ENCODE assay signal across 30 cellular contexts in the genomic region with DNA sequence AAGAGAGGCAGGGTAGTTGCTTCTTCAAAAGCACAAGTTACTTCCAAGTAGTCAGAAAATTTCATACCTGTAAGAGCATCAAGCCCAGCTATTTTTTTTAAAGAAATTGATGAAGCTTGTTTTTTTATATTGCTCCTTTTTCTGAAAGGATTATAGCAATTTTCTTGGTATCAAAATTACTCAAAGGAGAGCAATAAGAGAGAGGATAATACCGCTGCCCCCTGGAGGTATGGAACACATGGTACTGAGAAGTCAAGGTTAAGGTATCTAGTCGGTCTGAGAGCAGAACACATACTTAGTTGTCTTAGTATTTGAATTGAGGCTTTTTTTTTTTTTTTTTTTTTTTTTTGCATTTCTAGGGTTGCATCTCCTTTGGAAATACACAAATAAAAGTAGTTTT. TPM values are rescaled to one million over a fixed set of nuclear protein-coding genes. Genes with fewer than 3 reads are reported as not detected.
DNase-seq lines count a peak whose midpoint lies in the region; ATAC-seq, FAIRE-seq and TF ChIP-seq lines count a peak whose summit lies in the region.
"Had no signal": no experiment of that assay in that cellular context is flagged by ENCODE, and none has a peak within 500 bp of the region (broad histone marks: within the 10 kb centered on the region; RNA-seq: fewer than 3 reads in every experiment).

No MANE protein-coding gene starts in this region.

- ATAC-seq in WTC11 (peak; percentile 85), SK-N-SH treated with all-trans-retinoic acid at 6 μM for 48 hours (no peak), omental fat pad (ENCODE audit: low FRiP score) (no peak)
- ATAC-seq: activated T-cell treated with anti-CD3 and anti-CD28 coated beads, Interleukin-2, amount 50 U/mL, for 72 hours; body of pancreas; lower lobe of right lung; naive thymus-derived CD8-positive, alpha-beta T cell; psoas muscle; stimulated activated memory B cell treated with anti-CD40 and anti-IgM and Interleukin-4, amounts not matched to agents 10 μg/mL and 1 μg/mL and 100 μg/mL, for 72 hours had no signal

- no peak overlapping the region for H3K4me3 Mint-ChIP-seq in WTC11
- H3K4me3 Mint-ChIP-seq: activated T-cell treated with anti-CD3 and anti-CD28 coated beads, Interleukin-2, amount 50 U/mL, for 72 hours; CD4-positive, CD25-positive, alpha-beta regulatory T cell; IgD-negative memory B cell; naive thymus-derived CD8-positive, alpha-beta T cell; stimulated activated memory B cell treated with anti-CD40 and anti-IgM and Interleukin-4, amounts not matched to agents 10 μg/mL and 1 μg/mL and 100 μg/mL, for 72 hours had no signal

- H3K27me3 Mint-ChIP-seq in WTC11 (ENCODE audit: low read depth), result no peaks in the 10 kb centered on the region
- H3K27me3 Mint-ChIP-seq: CD4-positive, CD25-positive, alpha-beta regulatory T cell; stimulated activated memory B cell treated with anti-CD40 and anti-IgM and Interleukin-4, amounts not matched to agents 10 μg/mL and 1 μg/mL and 100 μg/mL, for 72 hours had no signal

- peaks cover 24% of the 10 kb centered on the region for H3K4me1 Mint-ChIP-seq in WTC11
- H3K4me1 Mint-ChIP-seq: CD4-positive, CD25-positive, alpha-beta regulatory T cell; IgD-negative memory B cell; naive thymus-derived CD8-positive, alpha-beta T cell; stimulated activated memory B cell treated with anti-CD40 and anti-IgM and Interleukin-4, amounts not matched to agents 10 μg/mL and 1 μg/mL and 100 μg/mL, for 72 hours had no signal

- TF ChIP-seq CTCF in WTC11 (IDR thresholded peaks at IDR 0.05) (no peak), D721Med (IDR thresholded peaks at IDR 0.05; ENCODE audit: insufficient read depth, missing control alignments) (no peak), omental fat pad (IDR thresholded peaks at IDR 0.05) (no peak)

- H3K4me3 ChIP-seq in H7 (ENCODE audit: insufficient read depth, low read depth, low read length), result no peak overlapping the region
- H3K4me3 ChIP-seq: body of pancreas, GM23248, lower lobe of right lung, psoas muscle, SJCRH30, suprapubic skin had no signal

- CTCF ChIA-PET in WTC11 (lab: Charles Lee), result interaction anchor here (0.7 to 1.2 kb wide), 6 partner anchors 22 to 1276 kb away, joined by 3 to 6 read pairs (median 3); no protein-coding TSS in a partner anchor

- no peak for FAIRE-seq in D721Med (lab: Jason Lieb, UNC)
- FAIRE-seq: endothelial cell of umbilical vein, kidney had no signal

- peaks cover 4% of the 10 kb centered on the region; the same call in 1 of the 2 replicates for H3K9me3 Mint-ChIP-seq in WTC11
- H3K9me3 Mint-ChIP-seq: activated T-cell treated with anti-CD3 and anti-CD28 coated beads, Interleukin-2, amount 50 U/mL, for 72 hours; IgD-negative memory B cell; naive thymus-derived CD8-positive, alpha-beta T cell; stimulated activated memory B cell treated with anti-CD40 and anti-IgM and Interleukin-4, amounts not matched to agents 10 μg/mL and 1 μg/mL and 100 μg/mL, for 72 hours had no signal

- H3K36me3 ChIP-seq in H7 (replicated peaks; ENCODE audit: control insufficient read depth, insufficient read depth, low read length), result no peaks in the 10 kb centered on the region
- H3K36me3 ChIP-seq: SJCRH30, suprapubic skin had no signal

- DNase-seq in DMS53 (lab: John Stamatoyannopoulos, UW) (peak; percentile 23), DMS53 treated with DMSO at 0.1 percent for 48 hours (lab: John Stamatoyannopoulos, UW; ENCODE audit: unreplicated experiment) (no peak), H7 (peak; percentile 19), WTC11 (ENCODE audit: low spot score) (no peak), iPS-NIHi7 (ENCODE audit: extremely low spot score) (peak; percentile 26), D721Med (ENCODE audit: insufficient read length, low spot score) (no peak), omental fat pad (ENCODE audit: low spot score) (no peak)
- DNase-seq: 8988T; activated naive CD4-positive, alpha-beta T cell; body of pancreas; GM23248; kidney; lower lobe of right lung; naive thymus-derived CD8-positive, alpha-beta T cell; NCI-H1092; NCI-H1694 treated with DMSO at 0.1 percent for 48 hours; NCI-H2171; NCI-H510A; nucleus accumbens; psoas muscle; RPMI8226; SJCRH30 had no signal

- H3K27ac Mint-ChIP-seq in WTC11, result no peak overlapping the region
- H3K27ac Mint-ChIP-seq: activated T-cell treated with anti-CD3 and anti-CD28 coated beads, Interleukin-2, amount 50 U/mL, for 72 hours; CD4-positive, CD25-positive, alpha-beta regulatory T cell; IgD-negative memory B cell; naive thymus-derived CD8-positive, alpha-beta T cell; stimulated activated memory B cell treated with anti-CD40 and anti-IgM and Interleukin-4, amounts not matched to agents 10 μg/mL and 1 μg/mL and 100 μg/mL, for 72 hours had no signal

- POLR2A ChIA-PET in WTC11 (lab: Charles Lee), result no interaction called here

- no peaks in the 10 kb centered on the region for H3K27me3 ChIP-seq in H7 (ENCODE audit: control insufficient read depth, insufficient read depth, low read length)
- H3K27me3 ChIP-seq: body of pancreas, SJCRH30, suprapubic skin had no signal

- H3K36me3 Mint-ChIP-seq in WTC11, result no peaks in the 10 kb centered on the region
- H3K36me3 Mint-ChIP-seq: CD4-positive, CD25-positive, alpha-beta regulatory T cell; IgD-negative memory B cell; naive thymus-derived CD8-positive, alpha-beta T cell; stimulated activated memory B cell treated with anti-CD40 and anti-IgM and Interleukin-4, amounts not matched to agents 10 μg/mL and 1 μg/mL and 100 μg/mL, for 72 hours had no signal

TF ChIP-seq in WTC11, 78 proteins besides CTCF, POLR2A, EP300 and RAD21:
- TF ChIP-seq E2F4 (CRISPR knock-in tag; IDR thresholded peaks at IDR 0.05; ENCODE audit: borderline replicate concordance, low read depth) (no peak), PRRX2 (CRISPR knock-in tag; IDR thresholded peaks at IDR 0.05) (no peak), GRHL2 (CRISPR knock-in tag; IDR thresholded peaks at IDR 0.05; ENCODE audit: insufficient replicate concordance, severe bottlenecking) (no peak)

TF ChIP-seq in SK-N-SH treated with all-trans-retinoic acid at 6 μM for 48 hours, 23 proteins besides CTCF, POLR2A, EP300 and RAD21 (continues in another document):
- TF ChIP-seq OSR1 (CRISPR knock-in tag; IDR thresholded peaks at IDR 0.05) (no peak), ZFP3 (CRISPR knock-in tag; IDR thresholded peaks at IDR 0.05) (no peak), POU6F1 (CRISPR knock-in tag; IDR thresholded peaks at IDR 0.05; ENCODE audit: borderline replicate concordance, low read depth) (no peak), RARB (CRISPR knock-in tag; IDR thresholded peaks at IDR 0.05) (no peak), PATZ1 (CRISPR knock-in tag; IDR thresholded peaks at IDR 0.05; ENCODE audit: borderline replicate concordance) (no peak), ZNF8 (CRISPR knock-in tag; IDR thresholded peaks at IDR 0.05) (no peak), TOX (CRISPR knock-in tag; IDR thresholded peaks at IDR 0.05; ENCODE audit: borderline replicate concordance) (no peak), CSDC2 (CRISPR knock-in tag; IDR thresholded peaks at IDR 0.05) (no peak), BACH2 (CRISPR knock-in tag; IDR thresholded peaks at IDR 0.05; ENCODE audit: borderline replicate concordance) (no peak), TCF4 (CRISPR knock-in tag; IDR thresholded peaks at IDR 0.05; ENCODE audit: borderline replicate concordance) (no peak), ZNF70 (CRISPR knock-in tag; IDR thresholded peaks at IDR 0.05) (no peak), ISL1 (CRISPR knock-in tag; IDR thresholded peaks at IDR 0.05) (no peak)
- TF ChIP-seq, protein P1, sequence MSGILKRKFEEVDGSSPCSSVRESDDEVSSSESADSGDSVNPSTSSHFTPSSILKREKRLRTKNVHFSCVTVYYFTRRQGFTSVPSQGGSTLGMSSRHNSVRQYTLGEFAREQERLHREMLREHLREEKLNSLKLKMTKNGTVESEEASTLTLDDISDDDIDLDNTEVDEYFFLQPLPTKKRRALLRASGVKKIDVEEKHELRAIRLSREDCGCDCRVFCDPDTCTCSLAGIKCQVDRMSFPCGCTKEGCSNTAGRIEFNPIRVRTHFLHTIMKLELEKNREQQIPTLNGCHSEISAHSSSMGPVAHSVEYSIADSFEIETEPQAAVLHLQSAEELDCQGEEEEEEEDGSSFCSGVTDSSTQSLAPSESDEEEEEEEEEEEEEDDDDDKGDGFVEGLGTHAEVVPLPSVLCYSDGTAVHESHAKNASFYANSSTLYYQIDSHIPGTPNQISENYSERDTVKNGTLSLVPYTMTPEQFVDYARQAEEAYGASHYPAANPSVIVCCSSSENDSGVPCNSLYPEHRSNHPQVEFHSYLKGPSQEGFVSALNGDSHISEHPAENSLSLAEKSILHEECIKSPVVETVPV (CRISPR knock-in tag; IDR thresholded peaks at IDR 0.05), result no peak

RNA-seq across cellular contexts. Expression of gene ADGRF5, which starts 59.4 kb away (rescaled TPM):
- total RNA-seq in H7 (2014; rRNA removed; shearing (Covaris generic)), result under 0.01 and 1.0 TPM in 2 replicates
- total RNA-seq in WTC11 (2021) (0.11 to 0.25 TPM (median 0.24 TPM) in 3 replicates), omental fat pad (100 to 1,000 TPM in 1 of 4 donors, 10 to 100 TPM in 3; 29.7 to 324 (median 74.1) TPM)
- total RNA-seq: activated T-cell treated with anti-CD3 and anti-CD28 coated beads, Interleukin-2, amount 50 U/mL, for 72 hours; CD4-positive, CD25-positive, alpha-beta regulatory T cell; mononuclear cell; naive thymus-derived CD8-positive, alpha-beta T cell had no signal

Comparison
In these comparisons a context has a peak if more than half of its experiments do, and no peak if none do; other contexts are left out.
1. DNase-seq: peak in DMS53 (single experiment), H7 (single experiment) and iPS-NIHi7 (single experiment); none in DMS53 treated with DMSO at 0.1 percent for 48 hours (single experiment), WTC11 (single experiment), D721Med (single experiment) and omental fat pad (single experiment).
2. RNA of gene ADGRF5, which starts 59.4 kb away (total RNA-seq): 29.7 to 324 TPM in omental fat pad; 0.11 to 0.25 TPM in WTC11 and under 0.01 to 1.0 TPM in H7; every median in the first group is over 10 times any median in the second.